ENCODE assay signal across 9 cellular contexts in genomic region chr5:40033411-40033810, GRCh38.
DNase-seq lines count a peak whose midpoint lies in the region; ATAC-seq and TF ChIP-seq lines count a peak whose summit lies in the region.
"Had no signal": no experiment of that assay in that cellular context is flagged by ENCODE, and none has a peak within 500 bp of the region (broad histone marks: within the 10 kb centered on the region; RNA-seq: fewer than 3 reads in every experiment).

No MANE protein-coding gene starts in this region.

- no peaks in the 10 kb centered on the region for H3K36me3 ChIP-seq in DOHH2 (ENCODE audit: control insufficient read depth, low read length)

- no peaks in the 10 kb centered on the region for H3K9me3 ChIP-seq in DOHH2 (ENCODE audit: control insufficient read depth, insufficient read depth, low read length)

- H3K9me3 Mint-ChIP-seq in activated T-cell treated with anti-CD3 and anti-CD28 coated beads, Interleukin-2, amount 50 U/mL, for 72 hours = no peaks in the 10 kb centered on the region

- peaks cover 9% of the 10 kb centered on the region for H3K4me1 Mint-ChIP-seq in activated T-cell treated with anti-CD3 and anti-CD28 coated beads, Interleukin-2, amount 50 U/mL, for 72 hours (ENCODE audit: low read depth)

- peaks cover 17% of the 10 kb centered on the region for H3K27me3 Mint-ChIP-seq in activated T-cell treated with anti-CD3 and anti-CD28 coated beads, Interleukin-2, amount 50 U/mL, for 72 hours (ENCODE audit: low read depth)

- no peak overlapping the region for H3K4me3 Mint-ChIP-seq in activated T-cell treated with anti-CD3 and anti-CD28 coated beads, Interleukin-2, amount 50 U/mL, for 72 hours

- no peaks in the 10 kb centered on the region for H3K27me3 ChIP-seq in DOHH2 (ENCODE audit: control insufficient read depth, low read length)

- H3K36me3 Mint-ChIP-seq in activated T-cell treated with anti-CD3 and anti-CD28 coated beads, Interleukin-2, amount 50 U/mL, for 72 hours (ENCODE audit: insufficient read depth in 2 of 2) = no peaks in the 10 kb centered on the region

- H3K79me2 ChIP-seq in DOHH2 (ENCODE audit: control insufficient read depth, low read length) = no peaks in the 10 kb centered on the region

- H3K4me2 ChIP-seq in DOHH2 (ENCODE audit: low read length) = peak overlapping the region; percentile 79

- DNase-seq in activated T-cell treated with anti-CD3 and anti-CD28 coated beads, Interleukin-2, amount 50 U/mL, for 72 hours = peak; percentile 2 to 23
- DNase-seq in putamen (ENCODE audit: low spot score) (no peak), NCI-H187 (lab: John Stamatoyannopoulos, UW) (no peak), DMS79 treated with DMSO at 0.1 percent for 48 hours (lab: John Stamatoyannopoulos, UW) (no peak)

- ATAC-seq in GM21367 (IDR thresholded peaks at IDR 0.05; ENCODE audit: unreplicated experiment) (peak; percentile 78), HG03432 (IDR thresholded peaks at IDR 0.05; ENCODE audit: unreplicated experiment) (peak; percentile 96), HG02870 (IDR thresholded peaks at IDR 0.05; ENCODE audit: unreplicated experiment) (no peak)
- peak; percentile 62 to 85 for ATAC-seq in activated T-cell treated with anti-CD3 and anti-CD28 coated beads, Interleukin-2, amount 50 U/mL, for 72 hours (replicated peaks in 1 of 2)
- ATAC-seq: Panc1 had no signal

- peak overlapping the region; percentile 94 for H3K27ac ChIP-seq in DOHH2 (ENCODE audit: low read depth, low read length)

- peak overlapping the region; percentile 63 for H3K4me3 ChIP-seq in DOHH2 (ENCODE audit: low read length)

- TF ChIP-seq CTCF in DOHH2 (IDR thresholded peaks at IDR 0.05; ENCODE audit: low read depth, low read length, poor library complexity, severe bottlenecking) = no peak

- peaks cover 32% of the 10 kb centered on the region for H3K4me1 ChIP-seq in DOHH2 (ENCODE audit: control insufficient read depth, low read length)

- no peaks in the 10 kb centered on the region for H3K9me2 ChIP-seq in DOHH2 (replicated peaks; ENCODE audit: control insufficient read depth, low read length)

- no peak overlapping the region for H3K27ac Mint-ChIP-seq in activated T-cell treated with anti-CD3 and anti-CD28 coated beads, Interleukin-2, amount 50 U/mL, for 72 hours

- peaks cover 9% of the 10 kb centered on the region for H3F3A ChIP-seq in DOHH2 (ENCODE audit: control insufficient read depth, insufficient read depth)

- H4K20me1 ChIP-seq in DOHH2 (ENCODE audit: control insufficient read depth, insufficient read depth, low read depth, low read length) = no peaks in the 10 kb centered on the region

Comparison
In these comparisons a context has a peak if more than half of its experiments do, and no peak if none do; other contexts are left out.
1. DNase-seq: peak in activated T-cell treated with anti-CD3 and anti-CD28 coated beads, Interleukin-2, amount 50 U/mL, for 72 hours (2 of 2); none in putamen (single experiment), NCI-H187 (0 of 2) and DMS79 treated with DMSO at 0.1 percent for 48 hours (single experiment).